9 cellular contexts compared by ENCODE assay signal in genomic region chr15:59105839-59106238, GRCh38. TPM values are rescaled to one million over a fixed set of nuclear protein-coding genes. Genes with fewer than 3 reads are reported as not detected.
DNase-seq lines count a peak whose midpoint lies in the region; ATAC-seq and FAIRE-seq lines count a peak whose summit lies in the region.
"Had no signal": no experiment of that assay in that cellular context is flagged by ENCODE, and none has a peak within 500 bp of the region (broad histone marks: within the 10 kb centered on the region; RNA-seq: fewer than 3 reads in every experiment).

No MANE protein-coding gene starts in this region.

- H3K4me1 ChIP-seq in BLaER1 treated with 17β-estradiol and CSF1 and Interleukin-3, amounts not matched to agents 10 nM and 100 nM, result peaks cover 13 to 23% (median 18%) of the 10 kb centered on the region in 10 experiments; a peak in 19 of 20 replicates
- H3K4me1 ChIP-seq in HUES64 (ENCODE audit: insufficient read depth, low read length), result peaks cover 10% of the 10 kb centered on the region; the same call in 1 of the 2 replicates
- H3K4me1 ChIP-seq in mesodermal cell (ENCODE audit: control insufficient read depth, insufficient read depth, low read length, poor library complexity, severe bottlenecking), result no peaks in the 10 kb centered on the region

- 3% methylated on average over 2 of the region's 3 CpGs for WGBS in HUES64
- WGBS in mesodermal cell (ENCODE audit: insufficient coverage in 2 of 2), 2 experiments, result no CpG with 5 or more reads among the region's 3 CpGs

- peak overlapping the region; percentile 73 to 97 (median 93); a peak in 21 of 22 replicates for H3K9ac ChIP-seq in BLaER1 treated with 17β-estradiol and CSF1 and Interleukin-3, amounts not matched to agents 10 nM and 100 nM
- H3K9ac ChIP-seq in HUES64 (ENCODE audit: low read depth, low read length), result peak overlapping the region; percentile 96

- H3K36me3 Mint-ChIP-seq in activated naive CD8-positive, alpha-beta T cell treated with anti-CD3 and anti-CD28 coated beads, Interleukin-2, amount 50 U/mL, for 24 hours (ENCODE audit: low read depth), result peaks cover 25% of the 10 kb centered on the region

- no peaks in the 10 kb centered on the region for H3K9me3 Mint-ChIP-seq in activated naive CD8-positive, alpha-beta T cell treated with anti-CD3 and anti-CD28 coated beads, Interleukin-2, amount 50 U/mL, for 24 hours

- FAIRE-seq in RCC 7860 (lab: Jason Lieb, UNC), result no peak

- peak overlapping the region; percentile 82 to 92 (median 86) for H3K4me2 ChIP-seq in BLaER1 treated with 17β-estradiol and CSF1 and Interleukin-3, amounts not matched to agents 10 nM and 100 nM

- peaks cover 0 to 7% (median 0%) of the 10 kb centered on the region in 11 experiments; a peak in 3 of 22 replicates for H4K20me1 ChIP-seq in BLaER1 treated with 17β-estradiol and CSF1 and Interleukin-3, amounts not matched to agents 10 nM and 100 nM

- no peaks in the 10 kb centered on the region for H3K27me3 Mint-ChIP-seq in activated naive CD8-positive, alpha-beta T cell treated with anti-CD3 and anti-CD28 coated beads, Interleukin-2, amount 50 U/mL, for 24 hours

- H3K4me1 Mint-ChIP-seq in activated naive CD8-positive, alpha-beta T cell treated with anti-CD3 and anti-CD28 coated beads, Interleukin-2, amount 50 U/mL, for 24 hours, result peaks cover 18% of the 10 kb centered on the region

- no peaks in the 10 kb centered on the region for H3K27me3 ChIP-seq in BLaER1 treated with 17β-estradiol and CSF1 and Interleukin-3, amounts not matched to agents 10 nM and 100 nM
- no peaks in the 10 kb centered on the region for H3K27me3 ChIP-seq in HUES64 (ENCODE audit: insufficient read depth, low read length)

- DNase-seq in activated naive CD8-positive, alpha-beta T cell treated with anti-CD3 and anti-CD28 coated beads, Interleukin-2, amount 50 U/mL, for 24 hours, result no peak
- DNase-seq in effector CD8-positive, alpha-beta T cell (lab: John Stamatoyannopoulos, UW), result no peak
- no peak for DNase-seq in RCC 7860 (ENCODE audit: low spot score)
- no peak for DNase-seq in A172 (ENCODE audit: low spot score)
- DNase-seq: activated effector memory CD4-positive, alpha-beta T cell treated with anti-CD3 and anti-CD28 coated beads, Interleukin-2, amount 50 U/mL, for 16 hours had no signal

- peak overlapping the region; percentile 90 for H3K4me3 Mint-ChIP-seq in activated naive CD8-positive, alpha-beta T cell treated with anti-CD3 and anti-CD28 coated beads, Interleukin-2, amount 50 U/mL, for 24 hours

- H3K9me3 ChIP-seq in BLaER1 treated with 17β-estradiol and CSF1 and Interleukin-3, amounts not matched to agents 10 nM and 100 nM (replicated peaks in 1 of 11), result no peaks in the 10 kb centered on the region
- no peaks in the 10 kb centered on the region for H3K9me3 ChIP-seq in HUES64 (ENCODE audit: insufficient read depth, low read depth, low read length)
- no peaks in the 10 kb centered on the region for H3K9me3 ChIP-seq in mesodermal cell (ENCODE audit: control insufficient read depth, low read length)

- ATAC-seq in activated naive CD8-positive, alpha-beta T cell treated with anti-CD3 and anti-CD28 coated beads, Interleukin-2, amount 50 U/mL, for 24 hours, result no peak
- no peak for ATAC-seq in HG02981 (IDR thresholded peaks at IDR 0.05; ENCODE audit: unreplicated experiment)

- H3K36me3 ChIP-seq in BLaER1 treated with 17β-estradiol and CSF1 and Interleukin-3, amounts not matched to agents 10 nM and 100 nM, result peaks cover 10 to 43% (median 39%) of the 10 kb centered on the region in 11 experiments; a peak in 21 of 22 replicates
- H3K36me3 ChIP-seq in HUES64 (ENCODE audit: insufficient read depth, low read length) (peaks cover 38% of the 10 kb centered on the region), mesodermal cell (ENCODE audit: control insufficient read depth, insufficient read depth, low read length) (peaks cover 40% of the 10 kb centered on the region)

- H3K4me3 ChIP-seq in BLaER1 treated with 17β-estradiol and CSF1 and Interleukin-3, amounts not matched to agents 10 nM and 100 nM, result peak overlapping the region; percentile 70 to 91 (median 82)
- H3K4me3 ChIP-seq in HUES64 (ENCODE audit: low read length), result peak overlapping the region; percentile 80
- peak overlapping the region; percentile 88 for H3K4me3 ChIP-seq in mesodermal cell (ENCODE audit: extremely low read depth, insufficient read depth, low read length, poor library complexity, severe bottlenecking)

- H3K27ac Mint-ChIP-seq in activated naive CD8-positive, alpha-beta T cell treated with anti-CD3 and anti-CD28 coated beads, Interleukin-2, amount 50 U/mL, for 24 hours, result peak overlapping the region; percentile 91

- peak overlapping the region in 10 of 11 experiments; percentile 76 to 98 (median 91); a peak in 17 of 22 replicates for H3K27ac ChIP-seq in BLaER1 treated with 17β-estradiol and CSF1 and Interleukin-3, amounts not matched to agents 10 nM and 100 nM
- no peak overlapping the region for H3K27ac ChIP-seq in HUES64 (ENCODE audit: low read depth, low read length)
- H3K27ac ChIP-seq in mesodermal cell (ENCODE audit: low read depth, low read length, severe bottlenecking), result peak overlapping the region; percentile 95

RNA-seq across cellular contexts. Expression of gene CCNB2, which starts 0.9 kb away (rescaled TPM):
- 90.0 TPM for polyA plus RNA-seq in HUES64 (2013, experiment 1 of 2)
- 106 TPM for polyA plus RNA-seq in HUES64 (2013, experiment 2 of 2)
- 96.0 TPM for polyA plus RNA-seq in mesodermal cell (2013, experiment 1 of 2)
- polyA plus RNA-seq in mesodermal cell (2013, experiment 2 of 2), result 120 TPM
- total RNA-seq in A172 (2014; rRNA removed; shearing (Covaris generic)), result 118 and 147 TPM in 2 replicates
